21 cellular contexts compared by ENCODE assay signal in genomic region chr5:16733597-16733996, GRCh38.
DNase-seq lines count a peak whose midpoint lies in the region; ATAC-seq and TF ChIP-seq lines count a peak whose summit lies in the region.
"Had no signal": no experiment of that assay in that cellular context is flagged by ENCODE, and none has a peak within 500 bp of the region (broad histone marks: within the 10 kb centered on the region; RNA-seq: fewer than 3 reads in every experiment).

No MANE protein-coding gene starts in this region.

- no peak overlapping the region for H3K27ac ChIP-seq in CD8-positive, alpha-beta T cell (ENCODE audit: low read depth, low read length)
- H3K27ac ChIP-seq: cardiac muscle cell, esophagus muscularis mucosa, SJCRH30 had no signal

- no peak overlapping the region for H3K4me3 ChIP-seq in CD8-positive, alpha-beta T cell (ENCODE audit: low read depth, low read length)
- H3K4me3 ChIP-seq: cardiac muscle cell, esophagus muscularis mucosa, lung, SJCRH30 had no signal

- H3K9me3 Mint-ChIP-seq in Calu3 (ENCODE audit: low read depth, unreplicated experiment) (peaks cover 8% of the 10 kb centered on the region), endothelial cell (ENCODE audit: unreplicated experiment) (no peaks in the 10 kb centered on the region), nephron progenitor cell (no peaks in the 10 kb centered on the region)
- no peaks in the 10 kb centered on the region for H3K9me3 Mint-ChIP-seq in CD8-positive, alpha-beta T cell
- H3K9me3 Mint-ChIP-seq: activated B cell treated with CpG ODN at 0.5 μM for 24 hours; stimulated activated naive B cell treated with anti-CD40 and anti-IgM and Interleukin-4, amounts not matched to agents 10 μg/mL and 1 μg/mL and 100 μg/mL, for 72 hours had no signal

- H3K4me1 Mint-ChIP-seq in Calu3 (ENCODE audit: low read depth, unreplicated experiment) = peaks cover 65% of the 10 kb centered on the region
- peaks cover 78% of the 10 kb centered on the region for H3K4me1 Mint-ChIP-seq in endothelial cell (ENCODE audit: unreplicated experiment)
- peaks cover 58% of the 10 kb centered on the region for H3K4me1 Mint-ChIP-seq in nephron progenitor cell
- no peaks in the 10 kb centered on the region for H3K4me1 Mint-ChIP-seq in CD8-positive, alpha-beta T cell (ENCODE audit: low read depth)
- H3K4me1 Mint-ChIP-seq: activated B cell treated with CpG ODN at 0.5 μM for 24 hours; stimulated activated naive B cell treated with anti-CD40 and anti-IgM and Interleukin-4, amounts not matched to agents 10 μg/mL and 1 μg/mL and 100 μg/mL, for 72 hours had no signal

- intact Hi-C loops in Calu3 (cut with micrococcal nuclease; ENCODE audit: unreplicated experiment) = no loop called here
- intact Hi-C loops in CD8-positive, alpha-beta T cell (cut with DNase I, micrococcal nuclease) = no loop called here
- intact Hi-C loops in cardiac septum (cut with DNase I) = no loop called here

- ATAC-seq in CD8-positive, alpha-beta T cell = no peak
- ATAC-seq: naive thymus-derived CD8-positive, alpha-beta T cell; stimulated activated naive B cell treated with anti-CD40 and anti-IgM and Interleukin-4, amounts not matched to agents 10 μg/mL and 1 μg/mL and 100 μg/mL, for 72 hours had no signal

- H3K27me3 Mint-ChIP-seq in Calu3 (ENCODE audit: unreplicated experiment) = no peaks in the 10 kb centered on the region
- peaks cover 49% of the 10 kb centered on the region for H3K27me3 Mint-ChIP-seq in endothelial cell (ENCODE audit: unreplicated experiment)
- H3K27me3 Mint-ChIP-seq in nephron progenitor cell (ENCODE audit: low read depth, poor library complexity) = peaks cover 4% of the 10 kb centered on the region
- H3K27me3 Mint-ChIP-seq in CD8-positive, alpha-beta T cell (ENCODE audit: low read depth) = peaks cover 26% of the 10 kb centered on the region

- POLR2A ChIA-PET in CD8-positive, alpha-beta T cell (lab: Charles Lee) = no interaction called here

- no peaks in the 10 kb centered on the region for H3K4me1 ChIP-seq in CD8-positive, alpha-beta T cell (ENCODE audit: insufficient read depth, low read length)

- no peaks in the 10 kb centered on the region for H3K27me3 ChIP-seq in CD8-positive, alpha-beta T cell (ENCODE audit: insufficient read depth, low read length)
- H3K27me3 ChIP-seq: cardiac muscle cell, SJCRH30 had no signal

- CTCF ChIA-PET in Calu3 (lab: Charles Lee) = no interaction called here
- CTCF ChIA-PET in CD8-positive, alpha-beta T cell (lab: Charles Lee) = no interaction called here

- H3K9me3 ChIP-seq in CD8-positive, alpha-beta T cell (ENCODE audit: low read length) = no peaks in the 10 kb centered on the region
- H3K9me3 ChIP-seq: esophagus muscularis mucosa, SJCRH30 had no signal

- no TSS peak for BruUV-seq in Calu3 (replicated peaks; lab: Mats Ljungman, UMichigan)

- H3K4me3 Mint-ChIP-seq in Calu3 (ENCODE audit: low read depth, unreplicated experiment) (peak overlapping the region; percentile 51), endothelial cell (ENCODE audit: unreplicated experiment) (no peak overlapping the region), nephron progenitor cell (no peak overlapping the region)
- no peak overlapping the region for H3K4me3 Mint-ChIP-seq in CD8-positive, alpha-beta T cell
- H3K4me3 Mint-ChIP-seq: activated B cell treated with CpG ODN at 0.5 μM for 24 hours; CD14-positive monocyte; naive thymus-derived CD8-positive, alpha-beta T cell; stimulated activated naive B cell treated with anti-CD40 and anti-IgM and Interleukin-4, amounts not matched to agents 10 μg/mL and 1 μg/mL and 100 μg/mL, for 72 hours had no signal

- H3K36me3 Mint-ChIP-seq in Calu3 (ENCODE audit: insufficient read depth, unreplicated experiment) = peaks cover 97% of the 10 kb centered on the region
- peaks cover 51% of the 10 kb centered on the region for H3K36me3 Mint-ChIP-seq in endothelial cell (ENCODE audit: low read depth, unreplicated experiment)
- peaks cover 54% of the 10 kb centered on the region for H3K36me3 Mint-ChIP-seq in nephron progenitor cell (ENCODE audit: low read depth)
- H3K36me3 Mint-ChIP-seq in CD8-positive, alpha-beta T cell = no peaks in the 10 kb centered on the region
- H3K36me3 Mint-ChIP-seq: CD14-positive monocyte; stimulated activated naive B cell treated with anti-CD40 and anti-IgM and Interleukin-4, amounts not matched to agents 10 μg/mL and 1 μg/mL and 100 μg/mL, for 72 hours had no signal

- no peak for DNase-seq in Calu3
- peak; percentile 64 to 75 for DNase-seq in NCI-H1930 (lab: John Stamatoyannopoulos, UW)
- no peak for DNase-seq in endothelial cell (ENCODE audit: low spot score)
- DNase-seq in nephron progenitor cell = peak; percentile 14
- DNase-seq in CD8-positive, alpha-beta T cell = no peak
- DNase-seq in cardiac septum (ENCODE audit: low spot score) = no peak
- DNase-seq in NCI-H82 treated with DMSO at 0.1 percent for 48 hours (lab: John Stamatoyannopoulos, UW; ENCODE audit: unreplicated experiment) = no peak
- DNase-seq in GM03348 (ENCODE audit: low spot score) = no peak
- DNase-seq: activated B cell treated with CpG ODN at 0.5 μM for 24 hours; activated CD8-positive, alpha-beta memory T cell treated with anti-CD3 and anti-CD28 coated beads for 24 hours; DMS153; naive thymus-derived CD8-positive, alpha-beta T cell; NCI-H82; SJCRH30; stimulated activated naive B cell treated with anti-CD40 and anti-IgM and Interleukin-4, amounts not matched to agents 10 μg/mL and 1 μg/mL and 100 μg/mL, for 72 hours; T-helper 2 cell; trophoblast cell had no signal

- no peaks in the 10 kb centered on the region for H3K36me3 ChIP-seq in CD8-positive, alpha-beta T cell (ENCODE audit: insufficient read depth, low read length)
- H3K36me3 ChIP-seq: cardiac muscle cell, esophagus muscularis mucosa, SJCRH30 had no signal

- TF ChIP-seq CTCF in Calu3 (IDR thresholded peaks at IDR 0.05; ENCODE audit: unreplicated experiment) (no peak), endothelial cell (IDR thresholded peaks at IDR 0.05; ENCODE audit: unreplicated experiment) (no peak), nephron progenitor cell (IDR thresholded peaks at IDR 0.05) (no peak)
- no peak for TF ChIP-seq CTCF in CD8-positive, alpha-beta T cell (IDR thresholded peaks at IDR 0.05)

- peak overlapping the region; percentile 100 for H3K27ac Mint-ChIP-seq in Calu3 (ENCODE audit: unreplicated experiment)
- peak overlapping the region; percentile 74 for H3K27ac Mint-ChIP-seq in endothelial cell (ENCODE audit: unreplicated experiment)
- H3K27ac Mint-ChIP-seq in nephron progenitor cell = peak overlapping the region; percentile 84
- no peak overlapping the region for H3K27ac Mint-ChIP-seq in CD8-positive, alpha-beta T cell
- H3K27ac Mint-ChIP-seq: activated B cell treated with CpG ODN at 0.5 μM for 24 hours; CD14-positive monocyte; naive thymus-derived CD8-positive, alpha-beta T cell; stimulated activated naive B cell treated with anti-CD40 and anti-IgM and Interleukin-4, amounts not matched to agents 10 μg/mL and 1 μg/mL and 100 μg/mL, for 72 hours had no signal

Comparison
In these comparisons a context has a peak if more than half of its experiments do, and no peak if none do; other contexts are left out.
1. DNase-seq: peak in NCI-H1930 (2 of 2) and nephron progenitor cell (single experiment); none in Calu3 (single experiment), endothelial cell (single experiment), CD8-positive, alpha-beta T cell (0 of 7), cardiac septum (single experiment), NCI-H82 treated with DMSO at 0.1 percent for 48 hours (single experiment) and GM03348 (single experiment).